Comparison of ENCODE assay signal across 1 cellular context in the genomic region with DNA sequence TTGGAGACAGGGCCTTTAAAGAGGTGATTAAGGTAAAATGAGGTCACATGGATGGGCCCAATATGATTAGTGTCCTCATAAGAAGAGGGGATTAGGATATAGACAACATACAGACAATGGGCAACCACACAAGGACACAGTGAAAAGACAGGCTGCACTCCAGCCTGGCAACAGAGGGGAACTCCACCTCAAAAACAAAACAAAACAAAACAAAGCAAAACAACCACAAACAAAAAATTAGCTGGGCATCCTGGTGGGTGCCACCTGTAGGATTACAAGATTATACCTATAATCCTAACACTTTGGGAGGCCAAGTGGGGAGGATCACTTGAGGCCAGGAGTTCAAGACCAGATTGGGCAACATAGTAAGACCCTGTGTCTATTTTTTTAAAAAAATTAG.
TF ChIP-seq lines count a peak whose summit lies in the region.

No MANE protein-coding gene starts in this region.

TF ChIP-seq in K562, 482 proteins besides CTCF, POLR2A, EP300 and RAD21:
- TF ChIP-seq EZH2 (IDR thresholded peaks at IDR 0.05; ENCODE audit: borderline replicate concordance, low read depth, low read length), result no peak
- TF ChIP-seq, protein P1, sequence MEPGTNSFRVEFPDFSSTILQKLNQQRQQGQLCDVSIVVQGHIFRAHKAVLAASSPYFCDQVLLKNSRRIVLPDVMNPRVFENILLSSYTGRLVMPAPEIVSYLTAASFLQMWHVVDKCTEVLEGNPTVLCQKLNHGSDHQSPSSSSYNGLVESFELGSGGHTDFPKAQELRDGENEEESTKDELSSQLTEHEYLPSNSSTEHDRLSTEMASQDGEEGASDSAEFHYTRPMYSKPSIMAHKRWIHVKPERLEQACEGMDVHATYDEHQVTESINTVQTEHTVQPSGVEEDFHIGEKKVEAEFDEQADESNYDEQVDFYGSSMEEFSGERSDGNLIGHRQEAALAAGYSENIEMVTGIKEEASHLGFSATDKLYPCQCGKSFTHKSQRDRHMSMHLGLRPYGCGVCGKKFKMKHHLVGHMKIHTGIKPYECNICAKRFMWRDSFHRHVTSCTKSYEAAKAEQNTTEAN (CRISPR knock-in tag; IDR thresholded peaks at IDR 0.05), result no peak
- no peak for TF ChIP-seq ARID2 (IDR thresholded peaks at IDR 0.05)
- TF ChIP-seq RBM39 (optimal IDR thresholded peaks at IDR 0.05; ENCODE audit: low read depth, low read length), result no peak
- TF ChIP-seq NCOA2 (IDR thresholded peaks at IDR 0.05; ENCODE audit: partially characterized antibody in 2 of 2), result no peak
